In the genomic region with DNA sequence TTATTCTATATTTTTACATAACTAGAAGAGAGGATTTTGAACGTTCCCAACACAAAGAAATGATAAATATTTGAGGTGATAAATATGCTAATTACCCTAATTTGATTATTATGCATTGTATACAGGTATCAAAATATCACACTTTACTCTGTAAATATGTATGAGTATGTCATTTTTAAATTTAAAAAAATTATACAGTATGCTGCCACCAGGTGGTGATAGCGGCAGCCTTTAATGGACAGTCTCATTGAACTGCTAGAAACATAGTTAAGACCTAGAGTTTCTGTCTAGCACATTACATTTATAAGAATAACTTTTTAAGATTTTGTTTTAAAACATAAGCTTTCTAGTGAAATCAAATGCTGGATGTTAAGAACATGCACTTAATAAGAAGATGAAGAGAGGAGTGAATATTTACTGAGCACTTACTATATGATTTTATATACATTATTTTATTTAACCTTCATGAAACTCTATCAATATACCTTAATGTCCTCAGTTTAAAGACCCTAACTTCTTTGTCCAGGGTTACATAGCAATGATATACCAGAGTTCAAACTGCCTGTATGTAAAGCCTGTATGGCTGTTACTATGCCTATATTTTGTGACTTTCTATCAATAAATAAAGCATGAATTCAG, we compare ENCODE assay signal across 8 cellular contexts.
DNase-seq lines count a peak whose midpoint lies in the region; ATAC-seq and TF ChIP-seq lines count a peak whose summit lies in the region.

No MANE protein-coding gene starts in this region.

- peak; percentile 59 to 79 for TF ChIP-seq CTCF in GM23338 (conservative IDR thresholded peaks at IDR 0.05; ENCODE audit: low read depth in 2 of 2)
- TF ChIP-seq CTCF in brain (conservative IDR thresholded peaks at IDR 0.05), result peak; percentile 61 to 67
- peak; percentile 80 for TF ChIP-seq CTCF in mesothelial cell of epicardium (IDR thresholded peaks at IDR 0.05; ENCODE audit: unreplicated experiment)
- peak in 1 of 2 experiments; percentile 38 for TF ChIP-seq CTCF in tibial artery (IDR thresholded peaks at IDR 0.05)

- H3K4me2 ChIP-seq in GM23338, result no peak overlapping the region

- no peaks in the 10 kb centered on the region for H3K36me3 Mint-ChIP-seq in activated naive CD4-positive, alpha-beta T cell treated with anti-CD3 and anti-CD28 coated beads, Interleukin-2, amount 10 ng/mL, durations not matched to agents 7 days and 5 days
- H3K36me3 Mint-ChIP-seq in GM23338 (ENCODE audit: low read depth) (no peaks in the 10 kb centered on the region; the same call in 2 of the 3 replicates), brain (no peaks in the 10 kb centered on the region), mesothelial cell of epicardium (peaks cover 2% of the 10 kb centered on the region)

- H3K36me3 ChIP-seq in GM23338 (ENCODE audit: insufficient read depth) (no peaks in the 10 kb centered on the region), tibial artery (no peaks in the 10 kb centered on the region)

- peaks cover 0 to 5% (median 0%) of the 10 kb centered on the region in 3 donors for H3K9me3 ChIP-seq in tibial artery

- no peaks in the 10 kb centered on the region for H3K79me2 ChIP-seq in GM23338 (replicated peaks; ENCODE audit: insufficient read depth)

- H3K27me3 Mint-ChIP-seq in activated naive CD4-positive, alpha-beta T cell treated with anti-CD3 and anti-CD28 coated beads, Interleukin-2, amount 10 ng/mL, durations not matched to agents 7 days and 5 days, result no peaks in the 10 kb centered on the region
- no peaks in the 10 kb centered on the region for H3K27me3 Mint-ChIP-seq in GM23338 (ENCODE audit: insufficient read depth, low read depth, poor library complexity)
- peaks cover 3% of the 10 kb centered on the region for H3K27me3 Mint-ChIP-seq in brain
- H3K27me3 Mint-ChIP-seq in mesothelial cell of epicardium (ENCODE audit: low read depth), result no peaks in the 10 kb centered on the region

- no peak overlapping the region for H3K4me3 Mint-ChIP-seq in activated naive CD4-positive, alpha-beta T cell treated with anti-CD3 and anti-CD28 coated beads, Interleukin-2, amount 10 ng/mL, durations not matched to agents 7 days and 5 days
- H3K4me3 Mint-ChIP-seq in GM23338 (no peak overlapping the region), brain (no peak overlapping the region), mesothelial cell of epicardium (no peak overlapping the region)

- no peaks in the 10 kb centered on the region; the same call in 1 of the 2 replicates for H3K9me2 ChIP-seq in GM23338 (ENCODE audit: insufficient read depth)

- H3K27me3 ChIP-seq in GM23338 (ENCODE audit: insufficient read depth), result no peaks in the 10 kb centered on the region
- no peaks in the 10 kb centered on the region for H3K27me3 ChIP-seq in tibial artery

- no peak overlapping the region for H2AFZ ChIP-seq in GM23338

- H3K4me3 ChIP-seq in GM23338 (no peak overlapping the region), tibial artery (no peak overlapping the region)

- H3F3A ChIP-seq in GM23338 (replicated peaks; ENCODE audit: low read depth), result no peaks in the 10 kb centered on the region

- peak; percentile 24 for DNase-seq in activated naive CD4-positive, alpha-beta T cell treated with anti-CD3 and anti-CD28 coated beads, Interleukin-2, amount 10 ng/mL, durations not matched to agents 7 days and 5 days
- no peak for DNase-seq in activated naive CD4-positive, alpha-beta T cell treated with anti-CD3 and anti-CD28 coated beads, Interleukin-2, amount 50 U/mL, for 16 hours
- DNase-seq in GM23338 (ENCODE audit: low spot score) (peak; percentile 52), NAMALWA (ENCODE audit: low spot score) (peak; percentile 59), mesothelial cell of epicardium (ENCODE audit: low spot score in 2 of 2, unreplicated experiment in 2 of 2) (no peak), tibial artery (no peak)

- intact Hi-C loops in tibial artery (cut with DNase I; ENCODE audit: low total_unique reads), result no loop called here

- H3K4me1 Mint-ChIP-seq in activated naive CD4-positive, alpha-beta T cell treated with anti-CD3 and anti-CD28 coated beads, Interleukin-2, amount 10 ng/mL, durations not matched to agents 7 days and 5 days, result no peaks in the 10 kb centered on the region
- no peaks in the 10 kb centered on the region for H3K4me1 Mint-ChIP-seq in GM23338
- H3K4me1 Mint-ChIP-seq in brain, result no peaks in the 10 kb centered on the region
- no peaks in the 10 kb centered on the region for H3K4me1 Mint-ChIP-seq in mesothelial cell of epicardium

- CTCF ChIA-PET in activated naive CD4-positive, alpha-beta T cell treated with anti-CD3 and anti-CD28 coated beads, Interleukin-2, amount 10 ng/mL, durations not matched to agents 7 days and 5 days (lab: Charles Lee), result interaction anchor here (0.7 kb wide), 1 partner anchor 1255 kb away, joined by 3 read pairs; no protein-coding TSS in a partner anchor

- H3K27ac Mint-ChIP-seq in activated naive CD4-positive, alpha-beta T cell treated with anti-CD3 and anti-CD28 coated beads, Interleukin-2, amount 10 ng/mL, durations not matched to agents 7 days and 5 days, result no peak overlapping the region
- H3K27ac Mint-ChIP-seq in GM23338 (no peak overlapping the region), brain (no peak overlapping the region), mesothelial cell of epicardium (no peak overlapping the region)

- no peak overlapping the region for H3K27ac ChIP-seq in GM23338 (ENCODE audit: low read depth)
- H3K27ac ChIP-seq in tibial artery, result no peak overlapping the region

- H3K9me3 Mint-ChIP-seq in activated naive CD4-positive, alpha-beta T cell treated with anti-CD3 and anti-CD28 coated beads, Interleukin-2, amount 10 ng/mL, durations not matched to agents 7 days and 5 days, result no peaks in the 10 kb centered on the region
- peaks cover 3% of the 10 kb centered on the region; the same call in 2 of the 3 replicates for H3K9me3 Mint-ChIP-seq in GM23338
- peaks cover 8 to 14% (median 9%) of the 10 kb centered on the region in 5 experiments for H3K9me3 Mint-ChIP-seq in brain
- H3K9me3 Mint-ChIP-seq in mesothelial cell of epicardium, result peaks cover 14% of the 10 kb centered on the region

- H4K20me1 ChIP-seq in GM23338 (replicated peaks; ENCODE audit: insufficient read depth), result no peaks in the 10 kb centered on the region

- 0 out of 2 replicates have a peak, but pooled peaks cover under 1% of the 10 kb centered on the region for H3K4me1 ChIP-seq in GM23338 (ENCODE audit: insufficient read depth)
- H3K4me1 ChIP-seq in tibial artery, result no peaks in the 10 kb centered on the region

- ATAC-seq in GM23338 (no peak), HG03095 (IDR thresholded peaks at IDR 0.05; ENCODE audit: unreplicated experiment) (no peak)

TF ChIP-seq in GM23338, 12 proteins besides CTCF, POLR2A, EP300 and RAD21 (continues in another document):
- no peak for TF ChIP-seq ZNF331 (CRISPR knock-in tag; IDR thresholded peaks at IDR 0.05; ENCODE audit: low read depth)
- no peak for TF ChIP-seq EZH2 (IDR thresholded peaks at IDR 0.05; ENCODE audit: low read depth, unreplicated experiment)
- no peak for TF ChIP-seq EZH2phosphoT487 (IDR thresholded peaks at IDR 0.05; ENCODE audit: unreplicated experiment)

Comparison
In these comparisons a context has a peak if more than half of its experiments do, and no peak if none do; other contexts are left out.
1. DNase-seq: peak in activated naive CD4-positive, alpha-beta T cell treated with anti-CD3 and anti-CD28 coated beads, Interleukin-2, amount 10 ng/mL, durations not matched to agents 7 days and 5 days (single experiment), GM23338 (single experiment) and NAMALWA (single experiment); none in activated naive CD4-positive, alpha-beta T cell treated with anti-CD3 and anti-CD28 coated beads, Interleukin-2, amount 50 U/mL, for 16 hours (single experiment), mesothelial cell of epicardium (0 of 2) and tibial artery (0 of 2).